Comparison of ENCODE assay signal across 10 cellular contexts in genomic region chr1:88998716-88999115, GRCh38. TPM values are rescaled to one million over a fixed set of nuclear protein-coding genes. Genes with fewer than 3 reads are reported as not detected.
DNase-seq lines count a peak whose midpoint lies in the region; ATAC-seq and TF ChIP-seq lines count a peak whose summit lies in the region.
"Had no signal": no experiment of that assay in that cellular context is flagged by ENCODE, and none has a peak within 500 bp of the region (broad histone marks: within the 10 kb centered on the region; RNA-seq: fewer than 3 reads in every experiment).

No MANE protein-coding gene starts in this region.

- no peaks in the 10 kb centered on the region for H3K27me3 ChIP-seq in breast epithelium
- H3K27me3 ChIP-seq: BLaER1 treated with 17β-estradiol and CSF1 and Interleukin-3, amounts not matched to agents 10 nM and 100 nM had no signal

- H3K27ac Mint-ChIP-seq in type B pancreatic cell = no peak overlapping the region
- H3K27ac Mint-ChIP-seq: stimulated activated naive CD8-positive, alpha-beta T cell treated with anti-CD3 and anti-CD28 coated beads, Interleukin-15, Interleukin-2, amounts not matched to agents 100 ng/mL and 50 ng/mL, for 24 hours had no signal

- DNase-seq in SIG-M5 treated with dmso at 0.1 percent for 504 hours (lab: John Stamatoyannopoulos, UW; ENCODE audit: unreplicated experiment) (peak; percentile 62), SIG-M5 (lab: John Stamatoyannopoulos, UW) (no peak), HT1080 (ENCODE audit: low read depth) (peak; percentile 70), NCI-H82 treated with DMSO at 0.1 percent for 48 hours (lab: John Stamatoyannopoulos, UW; ENCODE audit: unreplicated experiment) (peak; percentile 84), breast epithelium (ENCODE audit: low spot score in 2 of 2) (no peak), kidney glomerular epithelial cell (lab: John Stamatoyannopoulos, UW) (peak; percentile 56), type B pancreatic cell (ENCODE audit: extremely low spot score, unreplicated experiment) (no peak)

- peaks cover 0 to 10% of the 10 kb centered on the region in 2 donors for H3K4me1 ChIP-seq in breast epithelium

- H3K4me3 Mint-ChIP-seq in type B pancreatic cell = no peak overlapping the region
- H3K4me3 Mint-ChIP-seq: stimulated activated naive CD8-positive, alpha-beta T cell treated with anti-CD3 and anti-CD28 coated beads, Interleukin-15, Interleukin-2, amounts not matched to agents 100 ng/mL and 50 ng/mL, for 24 hours had no signal

- no peak for TF ChIP-seq POLR2A in breast epithelium (IDR thresholded peaks at IDR 0.05)

- intact Hi-C loops in breast epithelium (cut with DNase I; ENCODE audit: low total_unique reads) = no loop called here

- peak; percentile 88 for ATAC-seq in GM21515 (IDR thresholded peaks at IDR 0.05; ENCODE audit: unreplicated experiment)

- H3K4me3 ChIP-seq in breast epithelium = no peak overlapping the region
- H3K4me3 ChIP-seq: BLaER1 treated with 17β-estradiol and CSF1 and Interleukin-3, amounts not matched to agents 10 nM and 100 nM had no signal

- no peaks in the 10 kb centered on the region for H3K9me3 Mint-ChIP-seq in type B pancreatic cell
- H3K9me3 Mint-ChIP-seq: stimulated activated naive CD8-positive, alpha-beta T cell treated with anti-CD3 and anti-CD28 coated beads, Interleukin-15, Interleukin-2, amounts not matched to agents 100 ng/mL and 50 ng/mL, for 24 hours had no signal

- peak; percentile 68 to 78 (median 74) for TF ChIP-seq CTCF in breast epithelium (IDR thresholded peaks at IDR 0.05)
- peak; percentile 81 for TF ChIP-seq CTCF in type B pancreatic cell (conservative IDR thresholded peaks at IDR 0.05)

- H3K27me3 Mint-ChIP-seq in type B pancreatic cell = no peaks in the 10 kb centered on the region
- H3K27me3 Mint-ChIP-seq: stimulated activated naive CD8-positive, alpha-beta T cell treated with anti-CD3 and anti-CD28 coated beads, Interleukin-15, Interleukin-2, amounts not matched to agents 100 ng/mL and 50 ng/mL, for 24 hours had no signal

- no peaks in the 10 kb centered on the region for H3K9me3 ChIP-seq in breast epithelium
- H3K9me3 ChIP-seq: BLaER1 treated with 17β-estradiol and CSF1 and Interleukin-3, amounts not matched to agents 10 nM and 100 nM had no signal

- no peak overlapping the region for H3K27ac ChIP-seq in breast epithelium
- H3K27ac ChIP-seq: BLaER1 treated with 17β-estradiol and CSF1 and Interleukin-3, amounts not matched to agents 10 nM and 100 nM had no signal

- H3K36me3 ChIP-seq in breast epithelium = no peaks in the 10 kb centered on the region
- H3K36me3 ChIP-seq: BLaER1 treated with 17β-estradiol and CSF1 and Interleukin-3, amounts not matched to agents 10 nM and 100 nM had no signal

- H3K4me1 Mint-ChIP-seq in type B pancreatic cell (ENCODE audit: unreplicated experiment) = no peaks in the 10 kb centered on the region

- H3K36me3 Mint-ChIP-seq in type B pancreatic cell = no peaks in the 10 kb centered on the region

RNA-seq across cellular contexts. Expression of gene KYAT3, which starts 6.3 kb away (rescaled TPM):
- 9.6 and 13.3 TPM in 2 replicates for total RNA-seq in HT1080 (2014; rRNA removed; shearing (Covaris generic))
- 16.7 and 17.4 TPM in 2 replicates for polyA plus RNA-seq in HT1080 (2015; cell fraction: cytosol; rRNA removed)
- polyA plus RNA-seq in HT1080 (2015; cell fraction: nucleus; rRNA removed) = 21.7 and 22.4 TPM in 2 replicates
- total RNA-seq in breast epithelium (10 to 100 TPM; 35.1 to 52.5 (median 46.7) TPM), type B pancreatic cell (ENCODE audit: low replicate concordance) (41.8 and 43.1 TPM in 2 replicates)

RNA-seq across cellular contexts. Expression of gene RBMXL1, which starts 6.3 kb away (rescaled TPM):
- total RNA-seq in HT1080 (2014; rRNA removed; shearing (Covaris generic)) = 8.9 and 12.0 TPM in 2 replicates
- polyA plus RNA-seq in HT1080 (2015; cell fraction: cytosol; rRNA removed) = 8.6 and 8.7 TPM in 2 replicates
- 11.8 and 12.3 TPM in 2 replicates for polyA plus RNA-seq in HT1080 (2015; cell fraction: nucleus; rRNA removed)
- total RNA-seq in breast epithelium = 10 to 100 TPM; 18.6 to 21.9 (median 18.7) TPM
- 18.4 and 24.3 TPM in 2 replicates for total RNA-seq in type B pancreatic cell (ENCODE audit: low replicate concordance)

RNA-seq across cellular contexts. Expression of gene GBP3, which starts 23.9 kb away (rescaled TPM):
- total RNA-seq in HT1080 (2014; rRNA removed; shearing (Covaris generic)) = 20.0 and 21.8 TPM in 2 replicates
- 15.6 and 21.1 TPM in 2 replicates for polyA plus RNA-seq in HT1080 (2015; cell fraction: cytosol; rRNA removed)
- polyA plus RNA-seq in HT1080 (2015; cell fraction: nucleus; rRNA removed) = 22.3 and 27.4 TPM in 2 replicates
- total RNA-seq in breast epithelium (10 to 100 TPM; 10.1 to 44.9 (median 22.9) TPM), type B pancreatic cell (ENCODE audit: low replicate concordance) (10.1 and 20.3 TPM in 2 replicates)

Comparison
In these comparisons a context has a peak if more than half of its experiments do, and no peak if none do; other contexts are left out.
1. DNase-seq: peak in SIG-M5 treated with dmso at 0.1 percent for 504 hours (single experiment), HT1080 (single experiment), NCI-H82 treated with DMSO at 0.1 percent for 48 hours (single experiment) and kidney glomerular epithelial cell (single experiment); none in SIG-M5 (single experiment), breast epithelium (0 of 2) and type B pancreatic cell (single experiment).